ENCODE assay signal across 1 cellular context in the genomic region with DNA sequence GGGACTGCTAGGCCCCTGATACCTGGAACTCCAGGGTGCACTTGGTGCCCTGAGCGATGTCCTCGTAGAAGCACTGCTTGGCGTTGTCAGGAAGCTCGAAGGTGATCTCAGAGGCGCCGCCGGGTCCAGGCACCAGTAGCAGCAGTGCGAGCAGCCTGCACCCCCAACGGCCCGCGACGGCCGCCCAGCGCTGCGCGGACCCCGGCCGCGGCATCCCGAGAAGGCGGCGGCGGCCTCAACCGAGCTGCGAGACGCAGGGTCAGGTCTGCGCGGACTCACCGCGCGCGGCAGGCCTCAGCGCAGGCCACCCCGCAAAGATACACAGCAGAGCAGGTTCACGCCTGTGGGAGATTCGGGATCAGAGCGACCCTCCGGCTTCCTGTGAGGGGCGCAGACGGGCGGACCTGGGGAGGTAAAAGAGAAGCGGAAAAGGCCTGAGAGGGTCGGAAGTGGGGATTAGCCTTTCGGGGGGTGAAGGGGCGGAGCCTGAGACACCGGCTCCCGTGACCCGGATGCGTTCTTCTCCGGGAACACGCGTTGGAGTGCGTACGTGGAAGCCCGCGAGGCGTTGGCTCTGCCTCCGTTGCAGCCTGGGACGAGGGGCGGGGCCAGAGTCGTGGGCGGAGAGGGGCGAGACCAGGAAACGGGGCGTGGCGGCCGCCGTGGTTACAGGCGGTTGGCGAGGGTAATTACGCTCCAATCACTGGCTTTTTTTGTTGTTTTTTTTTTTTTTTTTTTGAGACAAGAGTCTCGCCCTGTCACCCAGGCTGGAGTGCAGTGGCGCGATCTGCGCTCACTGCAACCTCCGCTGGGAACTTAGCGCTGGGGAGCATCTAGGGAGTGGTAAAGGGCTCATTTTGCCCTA.
TF ChIP-seq lines count a peak whose summit lies in the region.

A gene (minus strand): TSS at position 458 of the 865 bp plus-strand sequence. CDS start 244 bp downstream, at position 214.

TF ChIP-seq in HepG2, 621 proteins besides CTCF, POLR2A, EP300 and RAD21 (continued from another document and continues in another):
- TF ChIP-seq, protein P1, sequence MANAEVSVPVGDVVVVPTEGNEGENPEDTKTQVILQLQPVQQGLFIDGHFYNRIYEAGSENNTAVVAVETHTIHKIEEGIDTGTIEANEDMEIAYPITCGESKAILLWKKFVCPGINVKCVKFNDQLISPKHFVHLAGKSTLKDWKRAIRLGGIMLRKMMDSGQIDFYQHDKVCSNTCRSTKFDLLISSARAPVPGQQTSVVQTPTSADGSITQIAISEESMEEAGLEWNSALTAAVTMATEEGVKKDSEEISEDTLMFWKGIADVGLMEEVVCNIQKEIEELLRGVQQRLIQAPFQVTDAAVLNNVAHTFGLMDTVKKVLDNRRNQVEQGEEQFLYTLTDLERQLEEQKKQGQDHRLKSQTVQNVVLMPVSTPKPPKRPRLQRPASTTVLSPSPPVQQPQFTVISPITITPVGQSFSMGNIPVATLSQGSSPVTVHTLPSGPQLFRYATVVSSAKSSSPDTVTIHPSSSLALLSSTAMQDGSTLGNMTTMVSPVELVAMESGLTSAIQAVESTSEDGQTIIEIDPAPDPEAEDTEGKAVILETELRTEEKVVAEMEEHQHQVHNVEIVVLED (CRISPR knock-in tag; IDR thresholded peaks at IDR 0.05; ENCODE audit: borderline replicate concordance): peak; percentile 88
- TF ChIP-seq ZNF350 (CRISPR knock-in tag; IDR thresholded peaks at IDR 0.05; ENCODE audit: borderline replicate concordance, low read depth): peak; percentile 55; the same call in 1 of the 2 replicates
- peak; percentile 99 for TF ChIP-seq ASH2L (IDR thresholded peaks at IDR 0.05; ENCODE audit: insufficient read length, low read depth, low read length)
- TF ChIP-seq, protein P2, sequence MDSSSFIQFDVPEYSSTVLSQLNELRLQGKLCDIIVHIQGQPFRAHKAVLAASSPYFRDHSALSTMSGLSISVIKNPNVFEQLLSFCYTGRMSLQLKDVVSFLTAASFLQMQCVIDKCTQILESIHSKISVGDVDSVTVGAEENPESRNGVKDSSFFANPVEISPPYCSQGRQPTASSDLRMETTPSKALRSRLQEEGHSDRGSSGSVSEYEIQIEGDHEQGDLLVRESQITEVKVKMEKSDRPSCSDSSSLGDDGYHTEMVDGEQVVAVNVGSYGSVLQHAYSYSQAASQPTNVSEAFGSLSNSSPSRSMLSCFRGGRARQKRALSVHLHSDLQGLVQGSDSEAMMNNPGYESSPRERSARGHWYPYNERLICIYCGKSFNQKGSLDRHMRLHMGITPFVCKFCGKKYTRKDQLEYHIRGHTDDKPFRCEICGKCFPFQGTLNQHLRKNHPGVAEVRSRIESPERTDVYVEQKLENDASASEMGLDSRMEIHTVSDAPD (CRISPR knock-in tag; IDR thresholded peaks at IDR 0.05): peak; percentile 40; the same call in 1 of the 2 replicates
- TF ChIP-seq ISL2 (CRISPR knock-in tag; IDR thresholded peaks at IDR 0.05): peak; percentile 55
- TF ChIP-seq ZNF878 (CRISPR knock-in tag; IDR thresholded peaks at IDR 0.05): peak; percentile 89
- peak; percentile 33; the same call in 1 of the 2 replicates for TF ChIP-seq CBFB (CRISPR knock-in tag; IDR thresholded peaks at IDR 0.05)
- no peak for TF ChIP-seq FOXM1 (CRISPR knock-in tag; IDR thresholded peaks at IDR 0.05)
- peak; percentile 62; the same call in 1 of the 2 replicates for TF ChIP-seq ZSCAN20 (CRISPR knock-in tag; IDR thresholded peaks at IDR 0.05; ENCODE audit: borderline replicate concordance)
- TF ChIP-seq RARA (CRISPR knock-in tag; IDR thresholded peaks at IDR 0.05): peak; percentile 48
- TF ChIP-seq, protein P3, sequence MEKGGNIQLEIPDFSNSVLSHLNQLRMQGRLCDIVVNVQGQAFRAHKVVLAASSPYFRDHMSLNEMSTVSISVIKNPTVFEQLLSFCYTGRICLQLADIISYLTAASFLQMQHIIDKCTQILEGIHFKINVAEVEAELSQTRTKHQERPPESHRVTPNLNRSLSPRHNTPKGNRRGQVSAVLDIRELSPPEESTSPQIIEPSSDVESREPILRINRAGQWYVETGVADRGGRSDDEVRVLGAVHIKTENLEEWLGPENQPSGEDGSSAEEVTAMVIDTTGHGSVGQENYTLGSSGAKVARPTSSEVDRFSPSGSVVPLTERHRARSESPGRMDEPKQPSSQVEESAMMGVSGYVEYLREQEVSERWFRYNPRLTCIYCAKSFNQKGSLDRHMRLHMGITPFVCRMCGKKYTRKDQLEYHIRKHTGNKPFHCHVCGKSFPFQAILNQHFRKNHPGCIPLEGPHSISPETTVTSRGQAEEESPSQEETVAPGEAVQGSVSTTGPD (CRISPR knock-in tag; IDR thresholded peaks at IDR 0.05): no peak
- peak; percentile 85; the same call in 1 of the 2 replicates for TF ChIP-seq ZNF670 (CRISPR knock-in tag; IDR thresholded peaks at IDR 0.05; ENCODE audit: borderline replicate concordance)
- TF ChIP-seq, protein P4, sequence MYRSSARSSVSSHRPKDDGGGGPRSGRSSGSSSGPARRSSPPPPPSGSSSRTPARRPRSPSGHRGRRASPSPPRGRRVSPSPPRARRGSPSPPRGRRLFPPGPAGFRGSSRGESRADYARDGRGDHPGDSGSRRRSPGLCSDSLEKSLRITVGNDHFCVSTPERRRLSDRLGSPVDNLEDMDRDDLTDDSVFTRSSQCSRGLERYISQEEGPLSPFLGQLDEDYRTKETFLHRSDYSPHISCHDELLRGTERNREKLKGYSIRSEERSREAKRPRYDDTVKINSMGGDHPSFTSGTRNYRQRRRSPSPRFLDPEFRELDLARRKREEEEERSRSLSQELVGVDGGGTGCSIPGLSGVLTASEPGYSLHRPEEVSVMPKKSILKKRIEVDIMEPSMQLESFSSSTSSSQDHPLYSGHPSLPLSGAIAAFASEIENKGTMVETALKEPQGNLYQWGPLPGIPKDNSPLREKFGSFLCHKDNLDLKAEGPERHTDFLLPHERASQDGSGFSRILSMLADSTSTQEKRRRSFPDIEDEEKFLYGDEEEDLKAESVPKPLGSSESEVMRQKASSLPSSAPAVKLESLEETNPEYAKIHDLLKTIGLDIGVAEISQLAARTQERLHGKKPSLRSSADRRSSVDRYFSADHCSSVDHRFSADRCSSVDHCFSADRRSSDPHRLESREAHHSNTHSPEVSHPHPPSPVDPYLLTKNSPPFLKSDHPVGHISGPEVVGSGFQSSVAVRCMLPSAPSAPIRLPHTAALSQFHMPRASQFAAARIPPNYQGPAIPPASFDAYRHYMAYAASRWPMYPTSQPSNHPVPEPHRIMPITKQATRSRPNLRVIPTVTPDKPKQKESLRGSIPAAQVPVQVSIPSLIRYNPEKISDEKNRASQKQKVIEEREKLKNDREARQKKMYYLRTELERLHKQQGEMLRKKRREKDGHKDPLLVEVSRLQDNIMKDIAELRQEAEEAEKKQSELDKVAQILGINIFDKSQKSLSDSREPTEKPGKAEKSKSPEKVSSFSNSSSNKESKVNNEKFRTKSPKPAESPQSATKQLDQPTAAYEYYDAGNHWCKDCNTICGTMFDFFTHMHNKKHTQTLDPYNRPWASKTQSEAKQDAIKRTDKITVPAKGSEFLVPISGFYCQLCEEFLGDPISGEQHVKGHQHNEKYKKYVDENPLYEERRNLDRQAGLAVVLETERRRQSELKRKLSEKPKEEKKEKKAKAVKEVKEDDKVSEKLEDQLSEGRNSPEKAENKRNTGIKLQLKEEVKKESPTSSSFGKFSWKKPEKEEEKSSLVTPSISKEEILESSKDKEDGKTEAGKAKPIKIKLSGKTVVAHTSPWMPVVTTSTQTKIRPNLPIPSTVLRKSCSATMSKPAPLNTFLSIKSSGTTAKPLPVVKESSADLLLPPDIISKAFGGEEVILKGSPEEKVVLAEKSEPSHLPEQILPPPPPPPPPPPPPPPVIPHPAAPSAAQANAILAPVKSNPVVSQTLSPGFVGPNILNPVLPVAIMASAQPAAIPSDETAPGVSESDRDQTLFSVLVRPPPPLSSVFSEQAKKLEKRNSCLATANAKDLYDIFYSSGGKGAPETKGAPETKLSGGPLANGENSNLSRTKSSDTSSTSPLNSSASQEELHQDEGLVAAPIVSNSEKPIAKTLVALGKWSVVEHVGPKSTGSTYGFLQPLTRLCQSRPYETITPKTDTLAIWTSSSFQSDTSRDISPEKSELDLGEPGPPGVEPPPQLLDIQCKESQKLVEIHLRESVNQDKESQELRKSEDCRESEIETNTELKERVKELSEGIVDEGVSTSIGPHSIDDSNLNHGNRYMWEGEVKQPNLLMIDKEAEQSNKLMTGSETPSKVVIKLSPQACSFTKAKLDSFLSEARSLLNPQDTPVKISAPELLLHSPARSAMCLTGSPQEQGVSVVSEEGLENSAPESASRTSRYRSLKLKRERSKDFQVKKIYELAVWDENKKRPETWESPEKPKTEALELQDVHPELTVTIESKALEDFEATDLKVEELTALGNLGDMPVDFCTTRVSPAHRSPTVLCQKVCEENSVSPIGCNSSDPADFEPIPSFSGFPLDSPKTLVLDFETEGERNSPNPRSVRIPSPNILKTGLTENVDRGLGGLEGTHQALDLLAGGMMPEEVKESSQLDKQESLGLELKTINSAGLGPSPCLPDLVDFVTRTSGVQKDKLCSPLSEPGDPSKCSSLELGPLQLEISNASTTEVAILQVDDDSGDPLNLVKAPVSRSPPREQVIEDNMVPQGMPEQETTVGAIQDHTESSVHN (CRISPR knock-in tag; IDR thresholded peaks at IDR 0.05): 0 out of 2 replicates have a peak, but pooled peaks have one; percentile 17
- no peak for TF ChIP-seq ZNF30 (CRISPR knock-in tag; IDR thresholded peaks at IDR 0.05)
- TF ChIP-seq NFKBIZ (CRISPR knock-in tag; IDR thresholded peaks at IDR 0.05): peak; percentile 51; the same call in 1 of the 2 replicates
- no peak for TF ChIP-seq ATF7 (IDR thresholded peaks at IDR 0.05)
- TF ChIP-seq ATF7 (CRISPR knock-in tag; IDR thresholded peaks at IDR 0.05): peak; percentile 13; the same call in 1 of the 2 replicates
- TF ChIP-seq, protein P5, sequence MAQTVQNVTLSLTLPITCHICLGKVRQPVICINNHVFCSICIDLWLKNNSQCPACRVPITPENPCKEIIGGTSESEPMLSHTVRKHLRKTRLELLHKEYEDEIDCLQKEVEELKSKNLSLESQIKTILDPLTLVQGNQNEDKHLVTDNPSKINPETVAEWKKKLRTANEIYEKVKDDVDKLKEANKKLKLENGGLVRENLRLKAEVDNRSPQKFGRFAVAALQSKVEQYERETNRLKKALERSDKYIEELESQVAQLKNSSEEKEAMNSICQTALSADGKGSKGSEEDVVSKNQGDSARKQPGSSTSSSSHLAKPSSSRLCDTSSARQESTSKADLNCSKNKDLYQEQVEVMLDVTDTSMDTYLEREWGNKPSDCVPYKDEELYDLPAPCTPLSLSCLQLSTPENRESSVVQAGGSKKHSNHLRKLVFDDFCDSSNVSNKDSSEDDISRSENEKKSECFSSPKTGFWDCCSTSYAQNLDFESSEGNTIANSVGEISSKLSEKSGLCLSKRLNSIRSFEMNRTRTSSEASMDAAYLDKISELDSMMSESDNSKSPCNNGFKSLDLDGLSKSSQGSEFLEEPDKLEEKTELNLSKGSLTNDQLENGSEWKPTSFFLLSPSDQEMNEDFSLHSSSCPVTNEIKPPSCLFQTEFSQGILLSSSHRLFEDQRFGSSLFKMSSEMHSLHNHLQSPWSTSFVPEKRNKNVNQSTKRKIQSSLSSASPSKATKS (CRISPR knock-in tag; IDR thresholded peaks at IDR 0.05): no peak
- TF ChIP-seq, protein P6, sequence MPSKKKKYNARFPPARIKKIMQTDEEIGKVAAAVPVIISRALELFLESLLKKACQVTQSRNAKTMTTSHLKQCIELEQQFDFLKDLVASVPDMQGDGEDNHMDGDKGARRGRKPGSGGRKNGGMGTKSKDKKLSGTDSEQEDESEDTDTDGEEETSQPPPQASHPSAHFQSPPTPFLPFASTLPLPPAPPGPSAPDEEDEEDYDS (CRISPR knock-in tag; IDR thresholded peaks at IDR 0.05): peak; percentile 86
- TF ChIP-seq, protein P7, sequence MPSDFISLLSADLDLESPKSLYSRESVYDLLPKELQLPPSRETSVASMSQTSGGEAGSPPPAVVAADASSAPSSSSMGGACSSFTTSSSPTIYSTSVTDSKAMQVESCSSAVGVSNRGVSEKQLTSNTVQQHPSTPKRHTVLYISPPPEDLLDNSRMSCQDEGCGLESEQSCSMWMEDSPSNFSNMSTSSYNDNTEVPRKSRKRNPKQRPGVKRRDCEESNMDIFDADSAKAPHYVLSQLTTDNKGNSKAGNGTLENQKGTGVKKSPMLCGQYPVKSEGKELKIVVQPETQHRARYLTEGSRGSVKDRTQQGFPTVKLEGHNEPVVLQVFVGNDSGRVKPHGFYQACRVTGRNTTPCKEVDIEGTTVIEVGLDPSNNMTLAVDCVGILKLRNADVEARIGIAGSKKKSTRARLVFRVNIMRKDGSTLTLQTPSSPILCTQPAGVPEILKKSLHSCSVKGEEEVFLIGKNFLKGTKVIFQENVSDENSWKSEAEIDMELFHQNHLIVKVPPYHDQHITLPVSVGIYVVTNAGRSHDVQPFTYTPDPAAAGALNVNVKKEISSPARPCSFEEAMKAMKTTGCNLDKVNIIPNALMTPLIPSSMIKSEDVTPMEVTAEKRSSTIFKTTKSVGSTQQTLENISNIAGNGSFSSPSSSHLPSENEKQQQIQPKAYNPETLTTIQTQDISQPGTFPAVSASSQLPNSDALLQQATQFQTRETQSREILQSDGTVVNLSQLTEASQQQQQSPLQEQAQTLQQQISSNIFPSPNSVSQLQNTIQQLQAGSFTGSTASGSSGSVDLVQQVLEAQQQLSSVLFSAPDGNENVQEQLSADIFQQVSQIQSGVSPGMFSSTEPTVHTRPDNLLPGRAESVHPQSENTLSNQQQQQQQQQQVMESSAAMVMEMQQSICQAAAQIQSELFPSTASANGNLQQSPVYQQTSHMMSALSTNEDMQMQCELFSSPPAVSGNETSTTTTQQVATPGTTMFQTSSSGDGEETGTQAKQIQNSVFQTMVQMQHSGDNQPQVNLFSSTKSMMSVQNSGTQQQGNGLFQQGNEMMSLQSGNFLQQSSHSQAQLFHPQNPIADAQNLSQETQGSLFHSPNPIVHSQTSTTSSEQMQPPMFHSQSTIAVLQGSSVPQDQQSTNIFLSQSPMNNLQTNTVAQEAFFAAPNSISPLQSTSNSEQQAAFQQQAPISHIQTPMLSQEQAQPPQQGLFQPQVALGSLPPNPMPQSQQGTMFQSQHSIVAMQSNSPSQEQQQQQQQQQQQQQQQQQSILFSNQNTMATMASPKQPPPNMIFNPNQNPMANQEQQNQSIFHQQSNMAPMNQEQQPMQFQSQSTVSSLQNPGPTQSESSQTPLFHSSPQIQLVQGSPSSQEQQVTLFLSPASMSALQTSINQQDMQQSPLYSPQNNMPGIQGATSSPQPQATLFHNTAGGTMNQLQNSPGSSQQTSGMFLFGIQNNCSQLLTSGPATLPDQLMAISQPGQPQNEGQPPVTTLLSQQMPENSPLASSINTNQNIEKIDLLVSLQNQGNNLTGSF (CRISPR knock-in tag; IDR thresholded peaks at IDR 0.05): peak; percentile 48; the same call in 1 of the 2 replicates
- TF ChIP-seq, protein P8, sequence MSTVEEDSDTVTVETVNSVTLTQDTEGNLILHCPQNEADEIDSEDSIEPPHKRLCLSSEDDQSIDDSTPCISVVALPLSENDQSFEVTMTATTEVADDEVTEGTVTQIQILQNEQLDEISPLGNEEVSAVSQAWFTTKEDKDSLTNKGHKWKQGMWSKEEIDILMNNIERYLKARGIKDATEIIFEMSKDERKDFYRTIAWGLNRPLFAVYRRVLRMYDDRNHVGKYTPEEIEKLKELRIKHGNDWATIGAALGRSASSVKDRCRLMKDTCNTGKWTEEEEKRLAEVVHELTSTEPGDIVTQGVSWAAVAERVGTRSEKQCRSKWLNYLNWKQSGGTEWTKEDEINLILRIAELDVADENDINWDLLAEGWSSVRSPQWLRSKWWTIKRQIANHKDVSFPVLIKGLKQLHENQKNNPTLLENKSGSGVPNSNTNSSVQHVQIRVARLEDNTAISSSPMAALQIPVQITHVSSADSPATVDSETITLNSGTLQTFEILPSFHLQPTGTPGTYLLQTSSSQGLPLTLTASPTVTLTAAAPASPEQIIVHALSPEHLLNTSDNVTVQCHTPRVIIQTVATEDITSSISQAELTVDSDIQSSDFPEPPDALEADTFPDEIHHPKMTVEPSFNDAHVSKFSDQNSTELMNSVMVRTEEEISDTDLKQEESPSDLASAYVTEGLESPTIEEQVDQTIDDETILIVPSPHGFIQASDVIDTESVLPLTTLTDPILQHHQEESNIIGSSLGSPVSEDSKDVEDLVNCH (CRISPR knock-in tag; IDR thresholded peaks at IDR 0.05): no peak
